In the genomic region with DNA sequence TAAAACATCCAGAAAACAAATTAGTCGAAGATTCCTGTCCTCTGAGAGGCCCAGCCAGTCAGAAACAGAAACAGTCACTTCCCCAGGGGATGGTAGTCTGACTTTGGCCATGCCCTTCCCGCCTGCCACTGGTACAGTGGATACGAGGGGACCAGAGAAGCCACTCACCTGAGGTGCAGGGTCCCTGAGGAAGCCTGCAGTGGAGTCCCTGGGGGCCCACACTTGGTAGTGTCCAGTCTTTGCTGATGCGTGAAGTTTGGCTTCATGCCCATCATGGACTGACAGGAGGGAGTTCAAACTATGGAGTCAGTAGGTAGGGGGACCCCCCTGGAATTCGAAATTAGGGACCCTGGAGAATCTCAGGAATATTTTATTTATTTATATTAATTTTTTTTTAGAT, we compare ENCODE assay signal across 1 cellular context.
TF ChIP-seq lines count a peak whose summit lies in the region.

No MANE protein-coding gene starts in this region.

TF ChIP-seq in H1, 55 proteins besides CTCF, POLR2A, EP300 and RAD21 (continued from another document):
- TF ChIP-seq CHD7 (IDR thresholded peaks at IDR 0.05; ENCODE audit: insufficient replicate concordance, low read length) = no peak
- no peak for TF ChIP-seq KDM4A (IDR thresholded peaks at IDR 0.05; ENCODE audit: low read depth, low read length, severe bottlenecking)
